1 cellular context compared by ENCODE assay signal in the genomic region with DNA sequence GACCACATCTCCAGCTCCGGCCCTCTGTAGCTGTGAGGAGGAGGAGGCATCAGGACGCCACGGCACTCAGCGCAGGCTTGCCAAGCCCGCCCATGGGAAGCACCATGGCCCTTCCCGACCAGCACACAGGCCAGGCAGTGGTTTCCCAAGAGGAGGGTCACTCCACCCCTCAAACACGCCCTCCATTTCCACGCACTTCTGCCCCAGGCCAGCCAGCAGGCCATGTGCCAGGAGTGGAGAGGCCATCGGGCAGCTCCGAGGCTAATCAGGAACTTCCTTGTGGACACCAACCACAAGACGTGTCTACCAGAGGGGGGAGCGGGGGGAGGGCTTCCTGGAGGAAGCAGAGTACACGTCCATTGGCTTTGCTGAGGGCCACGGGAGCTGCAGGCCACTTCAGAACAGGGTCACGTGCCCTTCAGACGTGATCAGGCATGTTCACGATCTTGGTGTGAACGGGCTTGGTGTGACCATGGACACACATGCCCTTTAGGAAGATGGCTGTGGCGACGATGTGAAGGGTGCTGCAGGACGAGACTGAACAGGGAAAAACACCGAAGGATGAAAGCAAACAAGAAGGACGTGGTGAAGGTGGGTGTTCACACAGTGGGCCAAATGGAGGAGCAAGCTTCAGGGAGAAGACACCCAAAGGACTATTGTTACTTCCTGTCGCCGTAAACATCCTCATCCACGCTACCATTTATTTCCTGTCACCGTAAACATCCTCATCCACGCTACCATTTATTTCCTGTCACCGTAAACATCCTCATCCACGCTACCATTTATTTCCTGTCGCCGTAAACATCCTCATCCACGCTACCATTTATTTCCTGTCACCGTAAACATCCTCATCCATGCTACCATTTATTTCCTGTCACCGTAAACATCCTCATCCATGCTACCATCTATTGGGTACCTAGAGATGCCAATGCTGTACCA.
A peak's percentile ranks its signal among the peaks of the same experiment; 100 is the strongest.
TF ChIP-seq lines count a peak whose summit lies in the region.

No MANE protein-coding gene starts in this region.

TF ChIP-seq in GM12878, 131 proteins besides CTCF, POLR2A, EP300 and RAD21:
- TF ChIP-seq, protein P1, sequence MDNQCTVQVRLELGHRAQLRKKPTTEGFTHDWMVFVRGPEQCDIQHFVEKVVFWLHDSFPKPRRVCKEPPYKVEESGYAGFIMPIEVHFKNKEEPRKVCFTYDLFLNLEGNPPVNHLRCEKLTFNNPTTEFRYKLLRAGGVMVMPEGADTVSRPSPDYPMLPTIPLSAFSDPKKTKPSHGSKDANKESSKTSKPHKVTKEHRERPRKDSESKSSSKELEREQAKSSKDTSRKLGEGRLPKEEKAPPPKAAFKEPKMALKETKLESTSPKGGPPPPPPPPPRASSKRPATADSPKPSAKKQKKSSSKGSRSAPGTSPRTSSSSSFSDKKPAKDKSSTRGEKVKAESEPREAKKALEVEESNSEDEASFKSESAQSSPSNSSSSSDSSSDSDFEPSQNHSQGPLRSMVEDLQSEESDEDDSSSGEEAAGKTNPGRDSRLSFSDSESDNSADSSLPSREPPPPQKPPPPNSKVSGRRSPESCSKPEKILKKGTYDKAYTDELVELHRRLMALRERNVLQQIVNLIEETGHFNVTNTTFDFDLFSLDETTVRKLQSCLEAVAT (IDR thresholded peaks at IDR 0.05), result peak; percentile 67; the same call in 1 of the 2 replicates
- no peak for TF ChIP-seq BACH1 (IDR thresholded peaks at IDR 0.05; ENCODE audit: borderline replicate concordance)
